In genomic region chr2:241157841-241158545, GRCh38 we compare ENCODE assay signal across 22 cellular contexts. TPM values are rescaled to one million over a fixed set of nuclear protein-coding genes. Genes with fewer than 3 reads are reported as not detected.
A peak's percentile ranks its signal among the peaks of the same experiment; 100 is the strongest.
DNase-seq lines count a peak whose midpoint lies in the region; ATAC-seq, FAIRE-seq and TF ChIP-seq lines count a peak whose summit lies in the region.
"Had no signal": no experiment of that assay in that cellular context is flagged by ENCODE, and none has a peak within 500 bp of the region (broad histone marks: within the 10 kb centered on the region; RNA-seq: fewer than 3 reads in every experiment).

No MANE protein-coding gene starts in this region.

- peaks cover 18% of the 10 kb centered on the region for H3K4me1 Mint-ChIP-seq in astrocyte (ENCODE audit: low read depth, unreplicated experiment)
- peaks cover 14% of the 10 kb centered on the region for H3K4me1 Mint-ChIP-seq in CD8-positive, alpha-beta T cell (ENCODE audit: low read depth)

- H3K9me3 Mint-ChIP-seq in astrocyte (ENCODE audit: unreplicated experiment): no peaks in the 10 kb centered on the region
- H3K9me3 Mint-ChIP-seq in CD8-positive, alpha-beta T cell: no peaks in the 10 kb centered on the region
- H3K9me3 Mint-ChIP-seq: GM23338 had no signal

- ATAC-seq in foreskin keratinocyte (peak; percentile 18), GM21825 (IDR thresholded peaks at IDR 0.05; ENCODE audit: unreplicated experiment) (no peak)
- no peak for ATAC-seq in CD8-positive, alpha-beta T cell
- ATAC-seq: mucosa of descending colon, Panc1 had no signal

- H3K36me3 ChIP-seq in astrocyte (ENCODE audit: insufficient read depth, low read length): peaks cover 5% of the 10 kb centered on the region
- H3K36me3 ChIP-seq in CD8-positive, alpha-beta T cell (ENCODE audit: insufficient read depth, low read length): peaks cover 14% of the 10 kb centered on the region
- no peaks in the 10 kb centered on the region for H3K36me3 ChIP-seq in prostate gland
- H3K36me3 ChIP-seq: breast epithelium had no signal

- no peak overlapping the region for H3K27ac Mint-ChIP-seq in astrocyte (ENCODE audit: unreplicated experiment)
- H3K27ac Mint-ChIP-seq in CD8-positive, alpha-beta T cell: no peak overlapping the region
- H3K27ac Mint-ChIP-seq: activated naive CD8-positive, alpha-beta T cell; GM23338 had no signal

- H3K9ac ChIP-seq in astrocyte (ENCODE audit: low read length): peak overlapping the region; percentile 12
- H3K9ac ChIP-seq: BLaER1 had no signal

- H3K27me3 Mint-ChIP-seq in astrocyte (ENCODE audit: low read depth, unreplicated experiment): no peaks in the 10 kb centered on the region
- H3K27me3 Mint-ChIP-seq in CD8-positive, alpha-beta T cell (ENCODE audit: low read depth): no peaks in the 10 kb centered on the region
- H3K27me3 Mint-ChIP-seq: activated naive CD8-positive, alpha-beta T cell had no signal

- peaks cover 24% of the 10 kb centered on the region for H4K20me1 ChIP-seq in astrocyte (ENCODE audit: insufficient read depth, low read length)

- TF ChIP-seq CTCF in astrocyte (IDR thresholded peaks at IDR 0.05; ENCODE audit: insufficient read depth, low read depth, low read length) (no peak), foreskin keratinocyte (conservative IDR thresholded peaks at IDR 0.05) (no peak), prostate gland (IDR thresholded peaks at IDR 0.05) (no peak)
- no peak for TF ChIP-seq CTCF in CD8-positive, alpha-beta T cell (IDR thresholded peaks at IDR 0.05)

- H3K4me3 Mint-ChIP-seq in astrocyte (ENCODE audit: unreplicated experiment): no peak overlapping the region
- H3K4me3 Mint-ChIP-seq in CD8-positive, alpha-beta T cell: no peak overlapping the region
- H3K4me3 Mint-ChIP-seq: activated naive CD8-positive, alpha-beta T cell; GM23338 had no signal

- H3K4me1 ChIP-seq in astrocyte (ENCODE audit: insufficient read depth, low read length): peaks cover 27% of the 10 kb centered on the region
- no peaks in the 10 kb centered on the region for H3K4me1 ChIP-seq in foreskin keratinocyte
- no peaks in the 10 kb centered on the region for H3K4me1 ChIP-seq in CD8-positive, alpha-beta T cell (ENCODE audit: insufficient read depth, low read length)
- peaks cover 8% of the 10 kb centered on the region for H3K4me1 ChIP-seq in prostate gland (replicated peaks)

- no peak for TF ChIP-seq POLR2A in prostate gland (IDR thresholded peaks at IDR 0.05)

- H3K9me3 ChIP-seq in astrocyte (ENCODE audit: insufficient read depth, low read depth, low read length): no peaks in the 10 kb centered on the region
- no peaks in the 10 kb centered on the region for H3K9me3 ChIP-seq in CD8-positive, alpha-beta T cell (ENCODE audit: low read length)
- no peaks in the 10 kb centered on the region for H3K9me3 ChIP-seq in prostate gland
- H3K9me3 ChIP-seq: BLaER1, breast epithelium, mucosa of descending colon, sigmoid colon had no signal

- intact Hi-C loops in CD8-positive, alpha-beta T cell (cut with DNase I, micrococcal nuclease): loop anchor here in 1 of 2 experiments (10.0 kb wide), 1 partner anchor 457 kb away; no protein-coding TSS in a partner anchor
- intact Hi-C loops in prostate gland (cut with DNase I): no loop called here

- H2AFZ ChIP-seq in astrocyte (ENCODE audit: low read depth, low read length): no peak overlapping the region
- H2AFZ ChIP-seq: GM23338 had no signal

- H3K4me3 ChIP-seq in astrocyte (ENCODE audit: insufficient read depth, low read depth, low read length) (no peak overlapping the region), prostate gland (no peak overlapping the region)
- no peak overlapping the region for H3K4me3 ChIP-seq in CD8-positive, alpha-beta T cell (ENCODE audit: low read depth, low read length)
- H3K4me3 ChIP-seq: BLaER1, breast epithelium, GM23338, mucosa of descending colon, sigmoid colon had no signal

- peak overlapping the region; percentile 26 for H3K4me2 ChIP-seq in astrocyte (ENCODE audit: low read length)
- H3K4me2 ChIP-seq: BLaER1, GM23338 had no signal

- DNase-seq in HS-5 (ENCODE audit: low read depth): peak; percentile 61
- peak; percentile 25 for DNase-seq in astrocyte (ENCODE audit: low read depth)
- no peak for DNase-seq in foreskin keratinocyte
- DNase-seq in stromal cell of bone marrow (ENCODE audit: low read depth): peak; percentile 44
- no peak for DNase-seq in CD8-positive, alpha-beta T cell
- no peak for DNase-seq in prostate gland (ENCODE audit: low spot score)
- DNase-seq: DMS 273 treated with DMSO at 0.1 percent for 48 hours; hypothalamus; KG1; mucosa of descending colon; NCI-H1105 treated with DMSO at 0.1 percent for 48 hours; NCI-H2171 treated with DMSO at 0.1 percent for 48 hours; NCI-H748 treated with DMSO at 0.1 percent for 48 hours; sigmoid colon; stimulated activated CD4-positive, alpha-beta T cell treated with anti-CD3 and anti-CD28 coated beads, Interleukin-2, amount 100 ng/mL, for 48 hours had no signal

- H3K27me3 ChIP-seq in astrocyte (ENCODE audit: insufficient read depth, low read length) (no peaks in the 10 kb centered on the region), foreskin keratinocyte (no peaks in the 10 kb centered on the region), prostate gland (replicated peaks; ENCODE audit: insufficient read depth) (no peaks in the 10 kb centered on the region)
- no peaks in the 10 kb centered on the region for H3K27me3 ChIP-seq in CD8-positive, alpha-beta T cell (ENCODE audit: insufficient read depth, low read length)
- H3K27me3 ChIP-seq: BLaER1, breast epithelium, sigmoid colon had no signal

- H3K27ac ChIP-seq in astrocyte (ENCODE audit: low read depth, low read length) (peak overlapping the region; percentile 23), foreskin keratinocyte (no peak overlapping the region), prostate gland (no peak overlapping the region)
- H3K27ac ChIP-seq in CD8-positive, alpha-beta T cell (ENCODE audit: low read depth, low read length): no peak overlapping the region
- H3K27ac ChIP-seq: BLaER1, breast epithelium, sigmoid colon had no signal

- peaks cover 14% of the 10 kb centered on the region for H3K36me3 Mint-ChIP-seq in astrocyte (ENCODE audit: low read depth, unreplicated experiment)
- H3K36me3 Mint-ChIP-seq in CD8-positive, alpha-beta T cell: peaks cover 70% of the 10 kb centered on the region
- H3K36me3 Mint-ChIP-seq: activated naive CD8-positive, alpha-beta T cell had no signal

- no peak for FAIRE-seq in astrocyte (lab: Jason Lieb, UNC)
- FAIRE-seq: TTC549 had no signal

- H3K79me2 ChIP-seq in astrocyte (ENCODE audit: insufficient read depth, low read length): peaks cover 2% of the 10 kb centered on the region

- 88% methylated on average over 9 of the region's 9 CpGs for WGBS in prostate gland

- CTCF ChIA-PET in CD8-positive, alpha-beta T cell (lab: Charles Lee): interaction anchor here (1.2 to 2.0 kb wide), 4 partner anchors 10 to 307 kb away, joined by 3 to 5 read pairs (median 4); no protein-coding TSS in a partner anchor

- POLR2A ChIA-PET in CD8-positive, alpha-beta T cell (lab: Charles Lee): interaction anchor here (0.7 kb wide), 1 partner anchor 45 kb away, joined by 3 read pairs; no protein-coding TSS in a partner anchor

RNA-seq across cellular contexts. Expression of gene PPP1R7, which starts 7.7 kb away (rescaled TPM):
- total RNA-seq in astrocyte (51.4 and 53.4 TPM in 2 replicates), foreskin keratinocyte (60.6 and 69.6 TPM in 2 replicates), prostate gland (10 to 100 TPM; 50.0 to 91.3 TPM)
- 109 and 112 TPM in 2 replicates for polyA plus RNA-seq in foreskin keratinocyte
- 10 to 100 TPM; 47.5 to 50.9 TPM for total RNA-seq in CD8-positive, alpha-beta T cell

RNA-seq across cellular contexts. Expression of gene PASK, which starts 8.7 kb away (rescaled TPM):
- total RNA-seq in astrocyte (4.2 and 8.0 TPM in 2 replicates), foreskin keratinocyte (9.7 and 9.8 TPM in 2 replicates), prostate gland (100 to 1,000 TPM in 1 of 2 donors, 10 to 100 TPM in 1; 49.2 to 200 TPM)
- polyA plus RNA-seq in foreskin keratinocyte: 5.8 and 6.0 TPM in 2 replicates
- total RNA-seq in CD8-positive, alpha-beta T cell: 100 to 1,000 TPM; 306 to 329 TPM

RNA-seq across cellular contexts. Expression of gene ANO7, which starts 30.5 kb away (rescaled TPM):
- total RNA-seq in astrocyte: 5.8 and 7.1 TPM in 2 replicates
- total RNA-seq in foreskin keratinocyte: 0.24 and 0.46 TPM in 2 replicates
- polyA plus RNA-seq in foreskin keratinocyte: 0.62 and 0.63 TPM in 2 replicates
- under 1 TPM in 1 of 2 experiments, not detected in 1; 0.30 TPM for total RNA-seq in CD8-positive, alpha-beta T cell
- 100 to 1,000 TPM; 140 to 187 TPM for total RNA-seq in prostate gland

RNA-seq across cellular contexts. Expression of gene MTERF4, which starts 55.9 kb away (rescaled TPM):
- 23.6 and 26.3 TPM in 2 replicates for total RNA-seq in astrocyte
- total RNA-seq in foreskin keratinocyte: 15.9 and 20.1 TPM in 2 replicates
- polyA plus RNA-seq in foreskin keratinocyte: 15.9 and 19.7 TPM in 2 replicates
- 100 to 1,000 TPM in 1 of 2 experiments, 10 to 100 TPM in 1; 100.0 to 102 TPM for total RNA-seq in CD8-positive, alpha-beta T cell
- 10 to 100 TPM; 91.3 to 98.5 TPM for total RNA-seq in prostate gland

Comparison
In these comparisons a context has a peak if more than half of its experiments do, and no peak if none do; other contexts are left out.
1. DNase-seq: peak in HS-5 (single experiment), astrocyte (single experiment) and stromal cell of bone marrow (single experiment); none in foreskin keratinocyte (0 of 2), CD8-positive, alpha-beta T cell (0 of 7) and prostate gland (single experiment).
2. RNA of gene ANO7, which starts 30.5 kb away (total RNA-seq): 140 to 187 TPM in prostate gland; 5.8 to 7.1 TPM in astrocyte, 0.24 to 0.46 TPM in foreskin keratinocyte and 0.30 TPM in CD8-positive, alpha-beta T cell; every median in the first group is over 10 times any median in the second.